24 cellular contexts compared by ENCODE assay signal in the genomic region with DNA sequence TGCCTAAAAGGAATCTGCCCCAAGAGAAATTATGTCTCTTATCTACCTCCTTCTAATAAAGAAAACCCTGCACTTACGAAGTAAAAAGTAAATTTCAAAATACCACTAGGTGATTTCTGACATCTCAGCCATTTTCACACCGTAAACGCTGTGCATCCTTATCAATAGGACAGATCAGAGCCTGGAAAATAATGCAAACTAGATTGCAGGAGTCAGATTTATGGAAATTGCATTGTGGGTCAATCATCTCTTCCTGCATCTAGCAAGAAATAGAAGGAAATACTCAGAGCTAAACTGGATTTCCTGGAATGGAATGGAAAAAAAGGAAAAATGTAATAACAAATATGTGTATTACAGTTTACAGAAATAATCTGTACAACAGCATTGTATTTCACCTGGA.
"Had no signal": no experiment of that assay in that cellular context is flagged by ENCODE, and none has a peak within 500 bp of the region (broad histone marks: within the 10 kb centered on the region; RNA-seq: fewer than 3 reads in every experiment).

No MANE protein-coding gene starts in this region.

- H3K36me3 ChIP-seq: colonic mucosa, esophagus muscularis mucosa, esophagus squamous epithelium, gastrocnemius medialis, gastroesophageal sphincter, heart left ventricle, heart right ventricle had no signal

- H3K4me3 ChIP-seq: colonic mucosa, coronary artery, dorsolateral prefrontal cortex, esophagus muscularis mucosa, esophagus squamous epithelium, gastrocnemius medialis, gastroesophageal sphincter, heart left ventricle, heart right ventricle had no signal

- H3K27ac ChIP-seq: colonic mucosa, coronary artery, dorsolateral prefrontal cortex, epithelial cell of prostate, esophagus muscularis mucosa, esophagus squamous epithelium, foreskin keratinocyte, gastrocnemius medialis, gastroesophageal sphincter, heart left ventricle, heart right ventricle had no signal

- ATAC-seq: effector memory CD8-positive, alpha-beta T cell; esophagus mucosa; foreskin keratinocyte; gastrocnemius medialis; gastroesophageal sphincter; heart left ventricle; heart right ventricle had no signal

- H3K9me3 ChIP-seq: colonic mucosa, esophagus muscularis mucosa, esophagus squamous epithelium, gastrocnemius medialis, gastroesophageal sphincter, heart left ventricle, heart right ventricle had no signal

- H3K27me3 ChIP-seq: colonic mucosa, dorsolateral prefrontal cortex, esophagus squamous epithelium, gastrocnemius medialis had no signal

- H3K4me1 ChIP-seq: colonic mucosa, esophagus muscularis mucosa, esophagus squamous epithelium, foreskin keratinocyte, gastrocnemius medialis, gastroesophageal sphincter, heart left ventricle, heart right ventricle had no signal

- DNase-seq: colonic mucosa; cortex of kidney; dermis blood vessel endothelial cell; dorsolateral prefrontal cortex; effector CD4-positive, alpha-beta T cell; effector CD8-positive, alpha-beta T cell; effector memory CD4-positive, alpha-beta T cell; effector memory CD8-positive, alpha-beta T cell; endodermal cell; erythroblast; esophagus squamous epithelium; foreskin fibroblast; foreskin keratinocyte; foreskin melanocyte; gastrocnemius medialis; glutamatergic neuron; head of caudate nucleus; heart left ventricle; heart right ventricle had no signal
